Comparison of ENCODE assay signal across 18 cellular contexts in genomic region chr6:37039958-37040357, GRCh38. TPM values are rescaled to one million over a fixed set of nuclear protein-coding genes. Genes with fewer than 3 reads are reported as not detected.
DNase-seq lines count a peak whose midpoint lies in the region; ATAC-seq, FAIRE-seq and TF ChIP-seq lines count a peak whose summit lies in the region.
"Had no signal": no experiment of that assay in that cellular context is flagged by ENCODE, and none has a peak within 500 bp of the region (broad histone marks: within the 10 kb centered on the region; RNA-seq: fewer than 3 reads in every experiment).

No MANE protein-coding gene starts in this region.

- H3K27ac Mint-ChIP-seq in naive thymus-derived CD4-positive, alpha-beta T cell: peak overlapping the region in 1 of 9 donors; percentile 13
- no peak overlapping the region for H3K27ac Mint-ChIP-seq in activated T-helper 17 cell treated with anti-CD3 and anti-CD28 coated beads, Interleukin-2, amount 50 U/mL, for 72 hours
- H3K27ac Mint-ChIP-seq: CD8-positive, alpha-beta memory T cell had no signal

- POLR2A ChIA-PET in naive thymus-derived CD4-positive, alpha-beta T cell (lab: Charles Lee): interaction anchor here (0.6 to 1.3 kb wide), 2 partner anchors 19 to 54 kb away, joined by 3 to 4 read pairs; partner anchors contain the start of gene MTCH1

- H3K9me3 ChIP-seq in naive thymus-derived CD4-positive, alpha-beta T cell (ENCODE audit: control insufficient read depth in 2 of 3, low read length in 3 of 3): no peaks in the 10 kb centered on the region
- H3K9me3 ChIP-seq in BE2C: no peaks in the 10 kb centered on the region
- H3K9me3 ChIP-seq: SJSA1 had no signal

- FAIRE-seq in GM12892 (lab: Jason Lieb, UNC): peak; percentile 30
- FAIRE-seq: GM18507, GM19239 had no signal

- no peak for TF ChIP-seq CTCF in BE2C (IDR thresholded peaks at IDR 0.05; ENCODE audit: low read depth, low read length)

- peak; percentile 54 for ATAC-seq in naive thymus-derived CD4-positive, alpha-beta T cell
- no peak for ATAC-seq in activated T-helper 17 cell treated with anti-CD3 and anti-CD28 coated beads, Interleukin-2, amount 50 U/mL, for 72 hours (replicated peaks)
- ATAC-seq in HG02840 (IDR thresholded peaks at IDR 0.05; ENCODE audit: low FRiP score, unreplicated experiment): no peak

- DNase-seq in CD1c-positive myeloid dendritic cell (ENCODE audit: extremely low spot score): peak; percentile 31
- DNase-seq in GM12892 (ENCODE audit: insufficient read length): no peak
- DNase-seq in SKM-1 (lab: John Stamatoyannopoulos, UW; ENCODE audit: unreplicated experiment): peak; percentile 77
- no peak for DNase-seq in naive thymus-derived CD4-positive, alpha-beta T cell
- no peak for DNase-seq in BE2C
- DNase-seq: CD8-positive, alpha-beta memory T cell; DMS 273 treated with DMSO at 0.1 percent for 48 hours; Karpas-422; NCI-H1436; NCI-H2081; NCI-H524; RPMI8226 had no signal

- H3K36me3 Mint-ChIP-seq in naive thymus-derived CD4-positive, alpha-beta T cell: peaks cover 0 to 7% (median 0%) of the 10 kb centered on the region in 5 donors
- no peaks in the 10 kb centered on the region for H3K36me3 Mint-ChIP-seq in activated T-helper 17 cell treated with anti-CD3 and anti-CD28 coated beads, Interleukin-2, amount 50 U/mL, for 72 hours (ENCODE audit: low read depth)
- H3K36me3 Mint-ChIP-seq: CD8-positive, alpha-beta memory T cell had no signal

- no peaks in the 10 kb centered on the region for H3K36me3 ChIP-seq in naive thymus-derived CD4-positive, alpha-beta T cell (ENCODE audit: control insufficient read depth in 2 of 3, insufficient read depth in 3 of 3, low read length in 3 of 3)
- no peaks in the 10 kb centered on the region for H3K36me3 ChIP-seq in BE2C
- H3K36me3 ChIP-seq: SJSA1 had no signal

- H3K4me3 Mint-ChIP-seq in naive thymus-derived CD4-positive, alpha-beta T cell: no peak overlapping the region
- no peak overlapping the region for H3K4me3 Mint-ChIP-seq in activated T-helper 17 cell treated with anti-CD3 and anti-CD28 coated beads, Interleukin-2, amount 50 U/mL, for 72 hours
- H3K4me3 Mint-ChIP-seq: B cell; CD8-positive, alpha-beta memory T cell had no signal

- intact Hi-C loops in naive thymus-derived CD4-positive, alpha-beta T cell (cut with micrococcal nuclease): no loop called here

- CTCF ChIA-PET in naive thymus-derived CD4-positive, alpha-beta T cell (lab: Charles Lee): no interaction called here

- H3K9me3 Mint-ChIP-seq in naive thymus-derived CD4-positive, alpha-beta T cell: peaks cover 0 to 5% (median 0%) of the 10 kb centered on the region in 11 donors
- no peaks in the 10 kb centered on the region for H3K9me3 Mint-ChIP-seq in activated T-helper 17 cell treated with anti-CD3 and anti-CD28 coated beads, Interleukin-2, amount 50 U/mL, for 72 hours
- H3K9me3 Mint-ChIP-seq: CD8-positive, alpha-beta memory T cell had no signal

- no peak overlapping the region for H3K27ac ChIP-seq in naive thymus-derived CD4-positive, alpha-beta T cell (ENCODE audit: low read depth, low read length)
- H3K27ac ChIP-seq: SJSA1 had no signal

- H3K4me3 ChIP-seq in naive thymus-derived CD4-positive, alpha-beta T cell (ENCODE audit: low read length): no peak overlapping the region
- no peak overlapping the region for H3K4me3 ChIP-seq in BE2C (ENCODE audit: low read depth, low read length)
- H3K4me3 ChIP-seq: SJSA1 had no signal

- no peaks in the 10 kb centered on the region for H3K4me1 ChIP-seq in naive thymus-derived CD4-positive, alpha-beta T cell (ENCODE audit: control insufficient read depth in 2 of 2, insufficient read depth in 2 of 2, low read length in 2 of 2)
- H3K4me1 ChIP-seq in BE2C: no peaks in the 10 kb centered on the region
- H3K4me1 ChIP-seq: SJSA1 had no signal

- H3K4me1 Mint-ChIP-seq in naive thymus-derived CD4-positive, alpha-beta T cell: peaks cover 9 to 42% (median 15%) of the 10 kb centered on the region in 7 donors
- H3K4me1 Mint-ChIP-seq in activated T-helper 17 cell treated with anti-CD3 and anti-CD28 coated beads, Interleukin-2, amount 50 U/mL, for 72 hours: peaks cover 28% of the 10 kb centered on the region

- H3K27me3 ChIP-seq in naive thymus-derived CD4-positive, alpha-beta T cell (ENCODE audit: control insufficient read depth in 2 of 2, insufficient read depth in 2 of 2, low read length in 2 of 2): no peaks in the 10 kb centered on the region
- no peaks in the 10 kb centered on the region for H3K27me3 ChIP-seq in BE2C
- H3K27me3 ChIP-seq: SJSA1 had no signal

- TF ChIP-seq POLR2A in GM12892 (IDR thresholded peaks at IDR 0.05; ENCODE audit: low read depth, low read length): no peak

- no peaks in the 10 kb centered on the region for H3K27me3 Mint-ChIP-seq in naive thymus-derived CD4-positive, alpha-beta T cell
- no peaks in the 10 kb centered on the region for H3K27me3 Mint-ChIP-seq in activated T-helper 17 cell treated with anti-CD3 and anti-CD28 coated beads, Interleukin-2, amount 50 U/mL, for 72 hours
- H3K27me3 Mint-ChIP-seq: B cell; CD8-positive, alpha-beta memory T cell had no signal

RNA-seq across cellular contexts. Expression of gene FGD2, which starts 34.5 kb away (rescaled TPM):
- polyA plus RNA-seq in GM12892 (2012; ENCODE audit: missing spikeins): 19.4 TPM
- 10 to 100 TPM in 1 of 5 experiments, 1 to 10 TPM in 4; 1.4 to 71.9 (median 3.5) TPM for total RNA-seq in naive thymus-derived CD4-positive, alpha-beta T cell
- polyA plus RNA-seq in naive thymus-derived CD4-positive, alpha-beta T cell: under 1 TPM; 0.25 to 0.38 TPM
- total RNA-seq in activated T-helper 17 cell treated with anti-CD3 and anti-CD28 coated beads, Interleukin-2, amount 50 U/mL, for 72 hours: 1 to 10 TPM; 5.3 to 8.3 TPM
- not detected for polyA plus RNA-seq in BE2C (2012; ENCODE audit: insufficient read depth, insufficient read length, low read depth)
- total RNA-seq: SJSA1 had no signal

RNA-seq across cellular contexts. Expression of gene MTCH1, which starts 54.0 kb away (rescaled TPM):
- polyA plus RNA-seq in GM12892 (2012; ENCODE audit: missing spikeins): 75.2 TPM
- 100 to 1,000 TPM; 123 to 198 (median 130) TPM for total RNA-seq in naive thymus-derived CD4-positive, alpha-beta T cell
- polyA plus RNA-seq in naive thymus-derived CD4-positive, alpha-beta T cell: 10 to 100 TPM; 75.2 to 85.7 TPM
- 100 to 1,000 TPM in 1 of 2 donors, 10 to 100 TPM in 1; 97.9 to 133 TPM for total RNA-seq in activated T-helper 17 cell treated with anti-CD3 and anti-CD28 coated beads, Interleukin-2, amount 50 U/mL, for 72 hours
- 205 TPM for polyA plus RNA-seq in BE2C (2012; ENCODE audit: insufficient read depth, insufficient read length, low read depth)

Comparison
In these comparisons a context has a peak if more than half of its experiments do, and no peak if none do; other contexts are left out.
1. DNase-seq: peak in CD1c-positive myeloid dendritic cell (single experiment) and SKM-1 (single experiment); none in GM12892 (single experiment), naive thymus-derived CD4-positive, alpha-beta T cell (0 of 9) and BE2C (single experiment).